8 cellular contexts compared by ENCODE assay signal in the genomic region with DNA sequence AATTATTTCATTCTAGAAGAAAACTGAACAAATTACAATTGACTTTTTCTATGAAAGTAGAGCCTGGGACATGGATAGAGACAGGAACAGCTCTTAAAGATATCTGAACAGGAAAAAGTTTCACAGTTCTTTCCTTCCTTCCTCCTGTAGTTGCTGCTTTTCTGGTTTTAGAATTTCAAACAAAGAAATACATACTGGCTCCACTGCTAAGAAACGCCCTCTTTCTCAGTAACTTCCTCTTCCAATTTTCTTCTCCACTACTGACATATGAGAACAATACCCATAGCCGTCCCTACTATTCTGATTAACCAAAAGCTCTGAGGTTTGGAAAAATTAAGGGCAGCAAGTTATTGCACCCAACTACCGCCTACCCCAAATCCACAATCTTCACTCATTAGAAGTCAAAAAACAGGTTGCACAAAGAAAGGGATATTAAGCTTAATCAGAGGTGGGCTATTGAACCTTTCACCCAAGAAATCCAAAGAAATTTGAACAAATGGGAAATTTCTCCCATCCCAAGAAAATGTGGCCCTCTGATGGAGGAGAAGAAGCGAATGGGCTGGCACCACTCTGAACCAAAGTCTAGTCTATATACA. TPM values are rescaled to one million over a fixed set of nuclear protein-coding genes. Genes with fewer than 3 reads are reported as not detected.
DNase-seq lines count a peak whose midpoint lies in the region; ATAC-seq and TF ChIP-seq lines count a peak whose summit lies in the region.

No MANE protein-coding gene starts in this region.

- intact Hi-C loops in HCT116 (cut with micrococcal nuclease) = no loop called here
- intact Hi-C loops in prostate gland (cut with DNase I) = loop anchor here (2.0 kb wide), 1 partner anchor 57 kb away; no protein-coding TSS in a partner anchor

- peaks cover 67% of the 10 kb centered on the region for H3K79me2 ChIP-seq in HCT116 (ENCODE audit: insufficient read depth, low read length)

- RAD21 ChIA-PET in HCT116 (lab: Charles Lee; ENCODE audit: low non-redundant PET in 1 of 2, low total read pairs in 2 of 2, uncharacterized antibody in 2 of 2, unreplicated experiment in 2 of 2) = no interaction called here

- peak overlapping the region; percentile 91 for H3K27ac ChIP-seq in HCT116 (ENCODE audit: low read depth, low read length)
- H3K27ac ChIP-seq in esophagus (ENCODE audit: low read depth in 2 of 2, low read length in 1 of 2) = peak overlapping the region; percentile 98
- peak overlapping the region; percentile 100 for H3K27ac ChIP-seq in prostate gland

- POLR2A ChIA-PET in HCT116 (lab: Charles Lee) = no interaction called here

- peak overlapping the region; percentile 69 to 99; a peak in 3 of 4 replicates for H3K4me3 ChIP-seq in HCT116 (replicated peaks in 1 of 2; ENCODE audit: low read depth in 1 of 2, low read length in 2 of 2)
- peak overlapping the region; percentile 84 to 91 for H3K4me3 ChIP-seq in esophagus (ENCODE audit: low read depth in 1 of 2, low read length in 2 of 2)
- peak overlapping the region; percentile 99 for H3K4me3 ChIP-seq in prostate gland

- WGBS in esophagus, 2 donors = 7 to 11% methylated on average over 4 of the region's 4 CpGs
- WGBS in prostate gland = 7% methylated on average over 4 of the region's 4 CpGs

- no peaks in the 10 kb centered on the region for H3K36me3 ChIP-seq in HCT116 (ENCODE audit: control insufficient read depth in 1 of 2, insufficient read depth in 2 of 2, low read length in 2 of 2)
- H3K36me3 ChIP-seq in esophagus (ENCODE audit: control insufficient read depth in 2 of 2, insufficient read depth in 2 of 2, low read length in 1 of 2) = peaks cover 0 to 3% of the 10 kb centered on the region in 2 donors
- no peaks in the 10 kb centered on the region for H3K36me3 ChIP-seq in prostate gland

- H3K4me1 ChIP-seq in HCT116 (ENCODE audit: control insufficient read depth in 1 of 2, insufficient read depth in 2 of 2, low read length in 2 of 2) (peaks cover 11 to 39% of the 10 kb centered on the region in 2 experiments), esophagus (ENCODE audit: control insufficient read depth in 2 of 2, insufficient read depth in 2 of 2, low read length in 1 of 2) (peaks cover 0 to 12% of the 10 kb centered on the region in 2 donors), prostate gland (replicated peaks) (peaks cover 9% of the 10 kb centered on the region)

- no peak for TF ChIP-seq RAD21 in HCT116 (IDR thresholded peaks at IDR 0.05; ENCODE audit: low read depth)

- peak overlapping the region; percentile 99 for H3K9ac ChIP-seq in HCT116 (ENCODE audit: low read length)

- no peaks in the 10 kb centered on the region for H3K27me3 ChIP-seq in HCT116 (ENCODE audit: insufficient read depth, low read length)
- no peaks in the 10 kb centered on the region for H3K27me3 ChIP-seq in esophagus (ENCODE audit: control insufficient read depth in 1 of 2, insufficient read depth in 2 of 2, low read length in 2 of 2)
- no peaks in the 10 kb centered on the region for H3K27me3 ChIP-seq in prostate gland (replicated peaks; ENCODE audit: insufficient read depth)

- no peak overlapping the region for H2AFZ ChIP-seq in HCT116 (ENCODE audit: low read depth, low read length, poor library complexity, severe bottlenecking)

- H3K9me2 ChIP-seq in HCT116 (ENCODE audit: insufficient read depth) = no peaks in the 10 kb centered on the region

- no peak for ATAC-seq in HCT116
- ATAC-seq in HG02938 (IDR thresholded peaks at IDR 0.05; ENCODE audit: unreplicated experiment) = no peak
- ATAC-seq in GM21360 (IDR thresholded peaks at IDR 0.05; ENCODE audit: unreplicated experiment) = no peak
- no peak for ATAC-seq in HG03039 (IDR thresholded peaks at IDR 0.05; ENCODE audit: unreplicated experiment)

- DNase-seq in HCT116 (ENCODE audit: low read depth, low spot score) = no peak
- peak; percentile 71 for DNase-seq in SIG-M5 (lab: John Stamatoyannopoulos, UW)
- DNase-seq in prostate gland (ENCODE audit: low spot score) = no peak
- DNase-seq in stimulated activated CD4-positive, alpha-beta T cell treated with anti-CD3 and anti-CD28 coated beads, Interleukin-2, amount 100 ng/mL, for 24 hours = no peak

- peak overlapping the region; percentile 81 for H3K4me2 ChIP-seq in HCT116 (ENCODE audit: low read length)

- TF ChIP-seq POLR2A in HCT116 (IDR thresholded peaks at IDR 0.05; ENCODE audit: borderline replicate concordance, extremely low read depth, insufficient read depth, insufficient read length) (no peak), prostate gland (IDR thresholded peaks at IDR 0.05) (peak; percentile 20)

- H3K9me3 ChIP-seq in HCT116 (ENCODE audit: control insufficient read depth in 1 of 2, insufficient read depth in 1 of 2, low read depth in 1 of 2, low read length in 2 of 2) = no peaks in the 10 kb centered on the region
- H3K9me3 ChIP-seq in esophagus (ENCODE audit: control insufficient read depth in 2 of 2, insufficient read depth in 1 of 2, low read depth in 1 of 2, low read length in 1 of 2) = no peaks in the 10 kb centered on the region
- no peaks in the 10 kb centered on the region for H3K9me3 ChIP-seq in prostate gland

- no TSS peak for BruUV-seq in HCT116 (replicated peaks; lab: Mats Ljungman, UMichigan)

- CTCF ChIA-PET in HCT116 (lab: Charles Lee) = interaction anchor here (0.9 kb wide), 1 partner anchor 69 kb away, joined by 4 read pairs; no protein-coding TSS in a partner anchor

- no peak for TF ChIP-seq CTCF in HCT116 (IDR thresholded peaks at IDR 0.05 in 2 of 3, conservative IDR thresholded peaks at IDR 0.05 in 1 of 3; ENCODE audit: borderline replicate concordance in 1 of 3, insufficient read depth in 1 of 3, low read depth in 2 of 3, low read length in 2 of 3)
- no peak for TF ChIP-seq CTCF in prostate gland (IDR thresholded peaks at IDR 0.05)

- peaks cover 14% of the 10 kb centered on the region; the same call in 1 of the 2 replicates for H4K20me1 ChIP-seq in HCT116 (ENCODE audit: insufficient read depth)

TF ChIP-seq in HCT116, 20 proteins besides CTCF, POLR2A, EP300 and RAD21 (continues in another document):
- TF ChIP-seq SRF (IDR thresholded peaks at IDR 0.05; ENCODE audit: low read depth) (no peak), ZNF274 (IDR thresholded peaks at IDR 0.05; ENCODE audit: low read depth, low read length) (no peak), JUND (IDR thresholded peaks at IDR 0.05) (no peak), POLR2AphosphoS5 (IDR thresholded peaks at IDR 0.05; ENCODE audit: low read depth, low read length) (no peak), EGR1 (IDR thresholded peaks at IDR 0.05; ENCODE audit: low read depth) (no peak), ZBTB33 (IDR thresholded peaks at IDR 0.05; ENCODE audit: extremely low read depth, insufficient replicate concordance, low read length) (no peak), CEBPB (IDR thresholded peaks at IDR 0.05; ENCODE audit: low read depth) (no peak), YY1 (IDR thresholded peaks at IDR 0.05; ENCODE audit: extremely low read depth, insufficient replicate concordance, low read depth, low read length) (no peak), ATF3 (IDR thresholded peaks at IDR 0.05) (no peak), FOSL1 (IDR thresholded peaks at IDR 0.05; ENCODE audit: low read depth) (no peak), TCF7L2 (IDR thresholded peaks at IDR 0.05; ENCODE audit: borderline replicate concordance, extremely low read depth, insufficient read depth, insufficient read length) (no peak), SP1 (IDR thresholded peaks at IDR 0.05; ENCODE audit: low read depth) (no peak), ZFX (IDR thresholded peaks at IDR 0.05) (no peak)
- TF ChIP-seq, protein P1, sequence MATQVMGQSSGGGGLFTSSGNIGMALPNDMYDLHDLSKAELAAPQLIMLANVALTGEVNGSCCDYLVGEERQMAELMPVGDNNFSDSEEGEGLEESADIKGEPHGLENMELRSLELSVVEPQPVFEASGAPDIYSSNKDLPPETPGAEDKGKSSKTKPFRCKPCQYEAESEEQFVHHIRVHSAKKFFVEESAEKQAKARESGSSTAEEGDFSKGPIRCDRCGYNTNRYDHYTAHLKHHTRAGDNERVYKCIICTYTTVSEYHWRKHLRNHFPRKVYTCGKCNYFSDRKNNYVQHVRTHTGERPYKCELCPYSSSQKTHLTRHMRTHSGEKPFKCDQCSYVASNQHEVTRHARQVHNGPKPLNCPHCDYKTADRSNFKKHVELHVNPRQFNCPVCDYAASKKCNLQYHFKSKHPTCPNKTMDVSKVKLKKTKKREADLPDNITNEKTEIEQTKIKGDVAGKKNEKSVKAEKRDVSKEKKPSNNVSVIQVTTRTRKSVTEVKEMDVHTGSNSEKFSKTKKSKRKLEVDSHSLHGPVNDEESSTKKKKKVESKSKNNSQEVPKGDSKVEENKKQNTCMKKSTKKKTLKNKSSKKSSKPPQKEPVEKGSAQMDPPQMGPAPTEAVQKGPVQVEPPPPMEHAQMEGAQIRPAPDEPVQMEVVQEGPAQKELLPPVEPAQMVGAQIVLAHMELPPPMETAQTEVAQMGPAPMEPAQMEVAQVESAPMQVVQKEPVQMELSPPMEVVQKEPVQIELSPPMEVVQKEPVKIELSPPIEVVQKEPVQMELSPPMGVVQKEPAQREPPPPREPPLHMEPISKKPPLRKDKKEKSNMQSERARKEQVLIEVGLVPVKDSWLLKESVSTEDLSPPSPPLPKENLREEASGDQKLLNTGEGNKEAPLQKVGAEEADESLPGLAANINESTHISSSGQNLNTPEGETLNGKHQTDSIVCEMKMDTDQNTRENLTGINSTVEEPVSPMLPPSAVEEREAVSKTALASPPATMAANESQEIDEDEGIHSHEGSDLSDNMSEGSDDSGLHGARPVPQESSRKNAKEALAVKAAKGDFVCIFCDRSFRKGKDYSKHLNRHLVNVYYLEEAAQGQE (IDR thresholded peaks at IDR 0.05; ENCODE audit: low read depth) = no peak

RNA-seq across cellular contexts. Expression of gene WASF2, which starts 1.9 kb away (rescaled TPM):
- total RNA-seq in HCT116 (2021; ENCODE audit: unreplicated experiment) = 111 TPM
- polyA plus RNA-seq in HCT116 (2012) = 78.7 and 84.7 TPM in 2 replicates
- polyA plus RNA-seq in esophagus = 10 to 100 TPM; 47.8 TPM
- 10 to 100 TPM; 42.0 to 63.6 TPM for total RNA-seq in prostate gland
